Comparison of ENCODE assay signal across 17 cellular contexts in genomic region chr13:79803939-79804487, GRCh38.
A peak's percentile ranks its signal among the peaks of the same experiment; 100 is the strongest.
DNase-seq lines count a peak whose midpoint lies in the region; ATAC-seq, FAIRE-seq and TF ChIP-seq lines count a peak whose summit lies in the region.
"Had no signal": no experiment of that assay in that cellular context is flagged by ENCODE, and none has a peak within 500 bp of the region (broad histone marks: within the 10 kb centered on the region; RNA-seq: fewer than 3 reads in every experiment).

No MANE protein-coding gene starts in this region.

- no peak for TF ChIP-seq POLR2A in prostate gland (IDR thresholded peaks at IDR 0.05)

- peak overlapping the region; percentile 20 for H2AK5ac ChIP-seq in mesendoderm (ENCODE audit: low read length)

- no CpG with 5 or more reads among the region's 6 CpGs for WGBS in mesendoderm (ENCODE audit: extremely low coverage, insufficient coverage, low lambda C conversion rate)
- WGBS in prostate gland = 79% methylated on average over 6 of the region's 6 CpGs

- H2BK120ac ChIP-seq in mesendoderm (ENCODE audit: low read depth, low read length) = no peak overlapping the region

- H2BK15ac ChIP-seq in mesendoderm (replicated peaks; ENCODE audit: low read depth) = no peak overlapping the region

- no peak overlapping the region for H4K5ac ChIP-seq in mesendoderm (ENCODE audit: low read length)

- H3K4me1 ChIP-seq in mesendoderm (ENCODE audit: control insufficient read depth, low read depth, low read length) (peaks cover 9% of the 10 kb centered on the region), prostate gland (replicated peaks) (no peaks in the 10 kb centered on the region)
- H3K4me1 ChIP-seq: vagina had no signal

- no peaks in the 10 kb centered on the region for H3K36me3 ChIP-seq in mesendoderm (ENCODE audit: control insufficient read depth, insufficient read depth, low read length)
- H3K36me3 ChIP-seq in prostate gland = no peaks in the 10 kb centered on the region
- H3K36me3 ChIP-seq: left ventricle myocardium inferior, vagina had no signal

- H3K23ac ChIP-seq in mesendoderm (ENCODE audit: low read length) = no peak overlapping the region

- no peaks in the 10 kb centered on the region for H3K79me2 ChIP-seq in mesendoderm (ENCODE audit: control insufficient read depth, insufficient read depth, low read length)

- H3K27me3 ChIP-seq in mesendoderm (ENCODE audit: insufficient read depth, low read length, poor library complexity) (no peaks in the 10 kb centered on the region), prostate gland (replicated peaks; ENCODE audit: insufficient read depth) (no peaks in the 10 kb centered on the region)
- H3K27me3 ChIP-seq: vagina had no signal

- no peak overlapping the region for H3K27ac Mint-ChIP-seq in osteocyte (ENCODE audit: unreplicated experiment)
- H3K27ac Mint-ChIP-seq: activated CD8-positive, alpha-beta T cell treated with anti-CD3 and anti-CD28 coated beads for 36 hours; effector memory CD8-positive, alpha-beta T cell had no signal

- no peak overlapping the region for H3K9ac ChIP-seq in mesendoderm (ENCODE audit: low read length)

- no peaks in the 10 kb centered on the region for H3K9me3 Mint-ChIP-seq in osteocyte (ENCODE audit: unreplicated experiment)
- H3K9me3 Mint-ChIP-seq: activated CD8-positive, alpha-beta T cell treated with anti-CD3 and anti-CD28 coated beads for 36 hours; effector memory CD8-positive, alpha-beta T cell had no signal

- H3K9me3 ChIP-seq in prostate gland = no peaks in the 10 kb centered on the region
- H3K9me3 ChIP-seq: left ventricle myocardium inferior, vagina had no signal

- H4K8ac ChIP-seq in mesendoderm (ENCODE audit: low read depth, low read length) = no peak overlapping the region

- H3K4me3 ChIP-seq in mesendoderm (ENCODE audit: low read length) (no peak overlapping the region), prostate gland (no peak overlapping the region)
- H3K4me3 ChIP-seq: left ventricle myocardium inferior, vagina had no signal

- no peaks in the 10 kb centered on the region for H3K36me3 Mint-ChIP-seq in osteocyte (ENCODE audit: unreplicated experiment)

- H3K27ac ChIP-seq in mesendoderm (ENCODE audit: low read depth, low read length) (no peak overlapping the region), prostate gland (no peak overlapping the region)
- H3K27ac ChIP-seq: left ventricle myocardium inferior, vagina, VCaP had no signal

- H3K4me3 Mint-ChIP-seq in osteocyte (ENCODE audit: unreplicated experiment) = no peak overlapping the region
- H3K4me3 Mint-ChIP-seq: activated CD8-positive, alpha-beta T cell treated with anti-CD3 and anti-CD28 coated beads for 36 hours; effector memory CD8-positive, alpha-beta T cell had no signal

- DNase-seq in HuH-7.5 (ENCODE audit: low spot score) (peak; percentile 31), mesendoderm (no peak), prostate gland (ENCODE audit: low spot score) (no peak), HTR-8/SVneo (ENCODE audit: insufficient read length, low spot score) (no peak), osteocyte (ENCODE audit: extremely low spot score, unreplicated experiment) (no peak)
- DNase-seq: activated CD8-positive, alpha-beta T cell treated with anti-CD3 and anti-CD28 coated beads for 36 hours; amniotic stem cell; effector memory CD8-positive, alpha-beta T cell; GF-D8; left ventricle myocardium inferior; NCI-H1694; OCI-M1 had no signal

- no peak overlapping the region for H3K4ac ChIP-seq in mesendoderm (ENCODE audit: low read depth, low read length)

- H3K27me3 Mint-ChIP-seq in osteocyte (ENCODE audit: unreplicated experiment) = no peaks in the 10 kb centered on the region
- H3K27me3 Mint-ChIP-seq: activated CD8-positive, alpha-beta T cell treated with anti-CD3 and anti-CD28 coated beads for 36 hours; effector memory CD8-positive, alpha-beta T cell had no signal

- TF ChIP-seq CTCF in prostate gland (IDR thresholded peaks at IDR 0.05) = no peak
- no peak for TF ChIP-seq CTCF in osteocyte (IDR thresholded peaks at IDR 0.05)

- intact Hi-C loops in prostate gland (cut with DNase I) = no loop called here

- H2BK5ac ChIP-seq in mesendoderm (ENCODE audit: low read length) = no peak overlapping the region

- peak overlapping the region; percentile 69 for H3K56ac ChIP-seq in mesendoderm (ENCODE audit: low read length)

- no peak overlapping the region for H3K4me2 ChIP-seq in mesendoderm (ENCODE audit: low read length)

- H3K18ac ChIP-seq in mesendoderm (ENCODE audit: low read length) = no peak overlapping the region

- H3K79me1 ChIP-seq in mesendoderm (ENCODE audit: low read length) = no peaks in the 10 kb centered on the region

- H3K4me1 Mint-ChIP-seq in osteocyte (ENCODE audit: unreplicated experiment) = peaks cover 2% of the 10 kb centered on the region

- ATAC-seq in GM18498 (IDR thresholded peaks at IDR 0.05; ENCODE audit: unreplicated experiment) (peak; percentile 76), GM19452 (IDR thresholded peaks at IDR 0.05; ENCODE audit: unreplicated experiment) (peak; percentile 66), HG02763 (IDR thresholded peaks at IDR 0.05; ENCODE audit: unreplicated experiment) (no peak)
- ATAC-seq: activated CD8-positive, alpha-beta T cell treated with anti-CD3 and anti-CD28 coated beads for 36 hours; effector memory CD8-positive, alpha-beta T cell had no signal

- FAIRE-seq in HTR-8/SVneo (lab: Jason Lieb, UNC) = no peak
